In the genomic region with DNA sequence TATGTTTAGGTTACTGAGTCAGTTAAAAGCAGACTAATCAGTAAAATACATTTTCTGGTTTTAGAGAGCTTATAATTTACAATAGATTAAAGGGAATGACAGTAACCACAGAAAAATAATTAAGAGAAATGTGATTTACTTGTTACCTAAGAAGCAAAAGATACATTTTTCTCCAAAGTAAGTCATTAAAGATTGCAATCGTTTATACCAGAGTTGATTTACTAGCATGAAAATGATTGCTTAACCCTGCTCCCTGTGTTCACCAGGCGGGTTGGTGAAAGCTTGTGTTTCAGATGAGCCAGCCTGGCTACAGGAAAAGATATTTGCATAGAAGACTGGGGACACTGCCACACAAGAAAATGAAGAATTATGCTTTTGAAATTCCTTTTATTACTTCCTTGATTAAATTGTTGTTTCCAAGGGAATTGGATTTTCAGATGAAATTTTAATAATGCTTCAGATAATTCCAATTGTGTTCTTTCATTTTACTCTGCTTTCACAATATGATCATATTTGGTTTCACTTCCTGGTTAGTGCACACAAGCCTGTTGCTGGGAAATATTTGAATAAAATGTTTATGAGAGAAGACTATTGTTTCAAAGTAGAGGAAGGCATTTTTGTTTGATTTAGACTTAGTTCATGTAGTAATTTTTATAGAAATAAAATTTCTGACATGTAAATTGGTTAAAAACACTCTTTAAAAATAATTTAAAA, we compare ENCODE assay signal across 8 cellular contexts. TPM values are rescaled to one million over a fixed set of nuclear protein-coding genes. Genes with fewer than 3 reads are reported as not detected.
DNase-seq lines count a peak whose midpoint lies in the region; ATAC-seq and TF ChIP-seq lines count a peak whose summit lies in the region.

No MANE protein-coding gene starts in this region.

- H3K36me3 ChIP-seq in CD8-positive, alpha-beta T cell (ENCODE audit: insufficient read depth, low read length) = no peaks in the 10 kb centered on the region
- H3K36me3 ChIP-seq in PC-3 (ENCODE audit: low read depth, low read length) = peaks cover 10% of the 10 kb centered on the region
- no peaks in the 10 kb centered on the region for H3K36me3 ChIP-seq in esophagus muscularis mucosa
- peaks cover 3% of the 10 kb centered on the region; the same call in 1 of the 2 replicates for H3K36me3 ChIP-seq in HAP-1 (replicated peaks)

- H3K4me1 ChIP-seq in CD8-positive, alpha-beta T cell (ENCODE audit: insufficient read depth, low read length) = peaks cover 3% of the 10 kb centered on the region
- H3K4me1 ChIP-seq in PC-3 (ENCODE audit: insufficient read depth, low read length) = peaks cover 18% of the 10 kb centered on the region
- peaks cover 16 to 27% (median 20%) of the 10 kb centered on the region in 4 donors for H3K4me1 ChIP-seq in esophagus muscularis mucosa
- peaks cover 34% of the 10 kb centered on the region for H3K4me1 ChIP-seq in HAP-1

- no peaks in the 10 kb centered on the region for H3F3A ChIP-seq in PC-3 (ENCODE audit: low read length, unreplicated experiment)

- H3K9me3 Mint-ChIP-seq in CD8-positive, alpha-beta T cell = no peaks in the 10 kb centered on the region
- H3K9me3 Mint-ChIP-seq in stimulated activated memory B cell treated with anti-CD40 and anti-IgM and Interleukin-4, amounts not matched to agents 10 μg/mL and 1 μg/mL and 100 μg/mL, for 72 hours = no peaks in the 10 kb centered on the region
- H3K9me3 Mint-ChIP-seq in WTC11 = no peaks in the 10 kb centered on the region

- H3K4me1 Mint-ChIP-seq in CD8-positive, alpha-beta T cell (ENCODE audit: low read depth) = peaks cover 64% of the 10 kb centered on the region
- H3K4me1 Mint-ChIP-seq in stimulated activated memory B cell treated with anti-CD40 and anti-IgM and Interleukin-4, amounts not matched to agents 10 μg/mL and 1 μg/mL and 100 μg/mL, for 72 hours = peaks cover 40% of the 10 kb centered on the region
- peaks cover 56% of the 10 kb centered on the region for H3K4me1 Mint-ChIP-seq in WTC11

- peak overlapping the region; percentile 36; the same call in 1 of the 2 replicates for H3K4me2 ChIP-seq in PC-3 (ENCODE audit: low read length)

- H3K9me3 ChIP-seq in CD8-positive, alpha-beta T cell (ENCODE audit: low read length) = no peaks in the 10 kb centered on the region
- H3K9me3 ChIP-seq in PC-3 (ENCODE audit: low read length) = no peaks in the 10 kb centered on the region
- no peaks in the 10 kb centered on the region for H3K9me3 ChIP-seq in esophagus muscularis mucosa
- H3K9me3 ChIP-seq in HAP-1 = no peaks in the 10 kb centered on the region

- in situ Hi-C loops in HAP-1 (cut with MboI; ENCODE audit: low sequenced_read_pairs) = no loop called here

- H3K27ac ChIP-seq in CD8-positive, alpha-beta T cell (ENCODE audit: low read depth, low read length) = no peak overlapping the region
- H3K27ac ChIP-seq in PC-3 (ENCODE audit: low read length) = peak overlapping the region; percentile 7
- H3K27ac ChIP-seq in esophagus muscularis mucosa (replicated peaks in 1 of 4) = peak overlapping the region in 3 of 4 donors; percentile 3 to 25 (median 24)

- POLR2A ChIA-PET in CD8-positive, alpha-beta T cell (lab: Charles Lee) = no interaction called here
- POLR2A ChIA-PET in PC-3 (lab: Charles Lee; ENCODE audit: unreplicated experiment) = no interaction called here
- POLR2A ChIA-PET in WTC11 (lab: Charles Lee) = no interaction called here

- BruUV-seq in PC-3 (replicated peaks; lab: Mats Ljungman, UMichigan) = no TSS peak

- peaks cover 10% of the 10 kb centered on the region for H3K79me2 ChIP-seq in PC-3 (ENCODE audit: low read length)

- H3K4me3 ChIP-seq in CD8-positive, alpha-beta T cell (ENCODE audit: low read depth, low read length) = no peak overlapping the region
- H3K4me3 ChIP-seq in PC-3 (ENCODE audit: low read length) = no peak overlapping the region
- peak overlapping the region in 2 of 4 donors; percentile 23 to 29 for H3K4me3 ChIP-seq in esophagus muscularis mucosa
- H3K4me3 ChIP-seq in HAP-1 = no peak overlapping the region

- H3K9me2 ChIP-seq in PC-3 (replicated peaks; ENCODE audit: low read length) = no peaks in the 10 kb centered on the region

- H3K27ac Mint-ChIP-seq in CD8-positive, alpha-beta T cell = peak overlapping the region; percentile 47
- peak overlapping the region; percentile 70 for H3K27ac Mint-ChIP-seq in stimulated activated memory B cell treated with anti-CD40 and anti-IgM and Interleukin-4, amounts not matched to agents 10 μg/mL and 1 μg/mL and 100 μg/mL, for 72 hours
- H3K27ac Mint-ChIP-seq in WTC11 = no peak overlapping the region

- CTCF ChIA-PET in CD8-positive, alpha-beta T cell (lab: Charles Lee) = interaction anchor here (0.9 kb wide), 1 partner anchor 46 kb away, joined by 3 read pairs; no protein-coding TSS in a partner anchor
- CTCF ChIA-PET in PC-3 (lab: Charles Lee) = no interaction called here
- CTCF ChIA-PET in WTC11 (lab: Charles Lee) = no interaction called here

- H3K36me3 Mint-ChIP-seq in CD8-positive, alpha-beta T cell = peaks cover 49% of the 10 kb centered on the region
- peaks cover 28% of the 10 kb centered on the region for H3K36me3 Mint-ChIP-seq in stimulated activated memory B cell treated with anti-CD40 and anti-IgM and Interleukin-4, amounts not matched to agents 10 μg/mL and 1 μg/mL and 100 μg/mL, for 72 hours
- H3K36me3 Mint-ChIP-seq in WTC11 = no peaks in the 10 kb centered on the region; the same call in 1 of the 2 replicates

- H3K27me3 ChIP-seq in CD8-positive, alpha-beta T cell (ENCODE audit: insufficient read depth, low read length) = no peaks in the 10 kb centered on the region
- H3K27me3 ChIP-seq in PC-3 (ENCODE audit: low read length) (no peaks in the 10 kb centered on the region), esophagus muscularis mucosa (no peaks in the 10 kb centered on the region), HAP-1 (ENCODE audit: low read depth) (no peaks in the 10 kb centered on the region)

- no peak for ATAC-seq in CD8-positive, alpha-beta T cell
- ATAC-seq in GM19372 (IDR thresholded peaks at IDR 0.05; ENCODE audit: low read depth, unreplicated experiment) (peak; percentile 66), HG03432 (IDR thresholded peaks at IDR 0.05; ENCODE audit: unreplicated experiment) (peak; percentile 83), PC-3 (peak; percentile 64; the same call in 1 of the 2 replicates), WTC11 (no peak)
- ATAC-seq in stimulated activated memory B cell treated with anti-CD40 and anti-IgM and Interleukin-4, amounts not matched to agents 10 μg/mL and 1 μg/mL and 100 μg/mL, for 72 hours = peak; percentile 74

- TF ChIP-seq CTCF in CD8-positive, alpha-beta T cell (IDR thresholded peaks at IDR 0.05) = no peak
- TF ChIP-seq CTCF in PC-3 (conservative IDR thresholded peaks at IDR 0.05; ENCODE audit: low read depth, low read length) = no peak
- no peak for TF ChIP-seq CTCF in esophagus muscularis mucosa (IDR thresholded peaks at IDR 0.05)
- TF ChIP-seq CTCF in WTC11 (IDR thresholded peaks at IDR 0.05) = no peak

- WGBS in esophagus muscularis mucosa = 37% methylated on average over 2 of the region's 2 CpGs

- H4K20me1 ChIP-seq in PC-3 (ENCODE audit: low read length) = peaks cover 7% of the 10 kb centered on the region

- no peak for DNase-seq in CD8-positive, alpha-beta T cell
- no peak for DNase-seq in PC-3
- no peak for DNase-seq in esophagus muscularis mucosa (ENCODE audit: extremely low spot score)
- no peak for DNase-seq in HAP-1 (ENCODE audit: low spot score in 2 of 2)
- no peak for DNase-seq in WTC11 (ENCODE audit: low spot score)

- intact Hi-C loops in CD8-positive, alpha-beta T cell (cut with DNase I, micrococcal nuclease) = loop anchor here in 1 of 2 experiments (2.0 kb wide), 1 partner anchor 18 kb away; no protein-coding TSS in a partner anchor
- intact Hi-C loops in PC-3 (cut with micrococcal nuclease) (no loop called here), esophagus muscularis mucosa (cut with DNase I) (no loop called here)

- no peak for TF ChIP-seq EP300 in esophagus muscularis mucosa (IDR thresholded peaks at IDR 0.05)

- TF ChIP-seq POLR2A in esophagus muscularis mucosa (IDR thresholded peaks at IDR 0.05; ENCODE audit: low read depth) = no peak

- no peak overlapping the region for H2AFZ ChIP-seq in PC-3 (ENCODE audit: low read length)

- H3K9ac ChIP-seq in PC-3 (ENCODE audit: low read length) = no peak overlapping the region

- no peaks in the 10 kb centered on the region for H3K27me3 Mint-ChIP-seq in CD8-positive, alpha-beta T cell (ENCODE audit: low read depth)
- no peaks in the 10 kb centered on the region for H3K27me3 Mint-ChIP-seq in stimulated activated memory B cell treated with anti-CD40 and anti-IgM and Interleukin-4, amounts not matched to agents 10 μg/mL and 1 μg/mL and 100 μg/mL, for 72 hours
- no peaks in the 10 kb centered on the region for H3K27me3 Mint-ChIP-seq in WTC11 (ENCODE audit: low read depth)

- H3K4me3 Mint-ChIP-seq in CD8-positive, alpha-beta T cell = peak overlapping the region; percentile 69
- H3K4me3 Mint-ChIP-seq in stimulated activated memory B cell treated with anti-CD40 and anti-IgM and Interleukin-4, amounts not matched to agents 10 μg/mL and 1 μg/mL and 100 μg/mL, for 72 hours = peak overlapping the region; percentile 46
- no peak overlapping the region for H3K4me3 Mint-ChIP-seq in WTC11

TF ChIP-seq in WTC11, 78 proteins besides CTCF, POLR2A, EP300 and RAD21 (continues in another document):
- TF ChIP-seq GABPB1 (CRISPR knock-in tag; IDR thresholded peaks at IDR 0.05) (no peak), ZNF263 (CRISPR knock-in tag; IDR thresholded peaks at IDR 0.05; ENCODE audit: low read depth) (no peak)
- TF ChIP-seq, protein P1, sequence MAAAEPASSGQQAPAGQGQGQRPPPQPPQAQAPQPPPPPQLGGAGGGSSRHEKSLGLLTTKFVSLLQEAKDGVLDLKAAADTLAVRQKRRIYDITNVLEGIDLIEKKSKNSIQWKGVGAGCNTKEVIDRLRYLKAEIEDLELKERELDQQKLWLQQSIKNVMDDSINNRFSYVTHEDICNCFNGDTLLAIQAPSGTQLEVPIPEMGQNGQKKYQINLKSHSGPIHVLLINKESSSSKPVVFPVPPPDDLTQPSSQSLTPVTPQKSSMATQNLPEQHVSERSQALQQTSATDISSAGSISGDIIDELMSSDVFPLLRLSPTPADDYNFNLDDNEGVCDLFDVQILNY (CRISPR knock-in tag; IDR thresholded peaks at IDR 0.05) = no peak
- TF ChIP-seq, protein P2, sequence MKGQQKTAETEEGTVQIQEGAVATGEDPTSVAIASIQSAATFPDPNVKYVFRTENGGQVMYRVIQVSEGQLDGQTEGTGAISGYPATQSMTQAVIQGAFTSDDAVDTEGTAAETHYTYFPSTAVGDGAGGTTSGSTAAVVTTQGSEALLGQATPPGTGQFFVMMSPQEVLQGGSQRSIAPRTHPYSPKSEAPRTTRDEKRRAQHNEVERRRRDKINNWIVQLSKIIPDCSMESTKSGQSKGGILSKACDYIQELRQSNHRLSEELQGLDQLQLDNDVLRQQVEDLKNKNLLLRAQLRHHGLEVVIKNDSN (CRISPR knock-in tag; IDR thresholded peaks at IDR 0.05) = no peak

RNA-seq across cellular contexts. Expression of a gene that starts 28.0 kb away (rescaled TPM):
- total RNA-seq in CD8-positive, alpha-beta T cell = 10 to 100 TPM; 11.8 to 14.5 TPM
- 8.4 and 12.3 TPM in 2 replicates for total RNA-seq in PC-3 (2014; rRNA removed)
- total RNA-seq in esophagus muscularis mucosa = 1 to 10 TPM; 3.3 to 9.2 (median 4.1) TPM
- total RNA-seq in WTC11 (2021) = 23.6 to 25.5 TPM (median 24.2 TPM) in 3 replicates

Comparison
In these comparisons a context has a peak if more than half of its experiments do, and no peak if none do; other contexts are left out.
1. ATAC-seq: peak in GM19372 (single experiment), HG03432 (single experiment), PC-3 (single experiment) and stimulated activated memory B cell treated with anti-CD40 and anti-IgM and Interleukin-4, amounts not matched to agents 10 μg/mL and 1 μg/mL and 100 μg/mL, for 72 hours (single experiment); none in CD8-positive, alpha-beta T cell (single experiment) and WTC11 (single experiment).